In genomic region chr15:72382146-72382545, GRCh38 we compare ENCODE assay signal across 15 cellular contexts. TPM values are rescaled to one million over a fixed set of nuclear protein-coding genes. Genes with fewer than 3 reads are reported as not detected.
DNase-seq lines count a peak whose midpoint lies in the region; ATAC-seq and TF ChIP-seq lines count a peak whose summit lies in the region.
"Had no signal": no experiment of that assay in that cellular context is flagged by ENCODE, and none has a peak within 500 bp of the region (broad histone marks: within the 10 kb centered on the region; RNA-seq: fewer than 3 reads in every experiment).

No MANE protein-coding gene starts in this region.

- peak; percentile 11 for DNase-seq in DMS 273 (lab: John Stamatoyannopoulos, UW; ENCODE audit: unreplicated experiment)
- no peak for DNase-seq in DMS 273 treated with DMSO at 0.1 percent for 48 hours (lab: John Stamatoyannopoulos, UW)
- peak; percentile 56 for DNase-seq in Karpas-422
- no peak for DNase-seq in memory B cell (ENCODE audit: low spot score in 2 of 2)
- no peak for DNase-seq in stimulated activated CD4-positive, alpha-beta T cell treated with anti-CD3 and anti-CD28 coated beads, Interleukin-4, amount 100 ng/mL, for 24 hours
- no peak for DNase-seq in NCI-H2107 (lab: John Stamatoyannopoulos, UW)
- DNase-seq: 8988T; activated T-cell treated with anti-CD3 and anti-CD28 coated beads, Interleukin-2, amount 50 U/mL, for 48 hours; NCI-H2029; SHP77 treated with DMSO at 0.1 percent for 48 hours had no signal

- no peak overlapping the region for H3K9ac ChIP-seq in Karpas-422 (ENCODE audit: low read length)

- no peaks in the 10 kb centered on the region for H3K4me1 ChIP-seq in Karpas-422 (ENCODE audit: low read length)

- peaks cover 9% of the 10 kb centered on the region for H3K4me1 Mint-ChIP-seq in memory B cell
- H3K4me1 Mint-ChIP-seq: nephron had no signal

- no peak overlapping the region for H3K4me3 ChIP-seq in Karpas-422 (ENCODE audit: low read length)

- no peaks in the 10 kb centered on the region for H3K9me2 ChIP-seq in Karpas-422 (replicated peaks; ENCODE audit: insufficient read depth, low read length)

- no peaks in the 10 kb centered on the region for H3K79me2 ChIP-seq in Karpas-422 (ENCODE audit: low read length)

- H3K4me3 Mint-ChIP-seq in memory B cell: no peak overlapping the region
- H3K4me3 Mint-ChIP-seq: nephron had no signal

- peak; percentile 78 for TF ChIP-seq CTCF in VCaP (conservative IDR thresholded peaks at IDR 0.05)

- no peaks in the 10 kb centered on the region for H3K36me3 Mint-ChIP-seq in memory B cell

- no peak overlapping the region for H3K27ac Mint-ChIP-seq in memory B cell
- H3K27ac Mint-ChIP-seq: nephron had no signal

- no peak overlapping the region for H2AFZ ChIP-seq in Karpas-422 (ENCODE audit: low read length)

- H4K20me1 ChIP-seq in Karpas-422 (ENCODE audit: insufficient read depth, low read depth, low read length): no peaks in the 10 kb centered on the region

- no peaks in the 10 kb centered on the region for H3K9me3 ChIP-seq in Karpas-422 (ENCODE audit: low read length)

- ATAC-seq in memory B cell (ENCODE audit: low read depth) (peak; percentile 62), HG03196 (IDR thresholded peaks at IDR 0.05; ENCODE audit: unreplicated experiment) (no peak)

- peaks cover 10% of the 10 kb centered on the region for H3K27me3 Mint-ChIP-seq in memory B cell

- H3K4me2 ChIP-seq in Karpas-422 (ENCODE audit: low read depth, low read length, poor library complexity, severe bottlenecking): no peak overlapping the region

- no peaks in the 10 kb centered on the region for H3K36me3 ChIP-seq in Karpas-422 (ENCODE audit: insufficient read depth, low read length)

- no peaks in the 10 kb centered on the region for H3K9me3 Mint-ChIP-seq in memory B cell
- H3K9me3 Mint-ChIP-seq: nephron had no signal

- no peaks in the 10 kb centered on the region for H3K27me3 ChIP-seq in Karpas-422 (ENCODE audit: low read length)

- H3K27ac ChIP-seq in Karpas-422 (ENCODE audit: low read length) (no peak overlapping the region), VCaP (no peak overlapping the region; the same call in 1 of the 2 replicates)
- H3K27ac ChIP-seq: epithelial cell of prostate, HL-60 had no signal

RNA-seq across cellular contexts. Expression of gene HEXA, which starts 6.3 kb away (rescaled TPM):
- total RNA-seq in Karpas-422 (2014; rRNA removed; shearing (Covaris generic); ENCODE audit: low replicate concordance): 75.7 and 120 TPM in 2 replicates

RNA-seq across cellular contexts. Expression of gene TMEM202, which starts 16.0 kb away (rescaled TPM):
- total RNA-seq in Karpas-422 (2014; rRNA removed; shearing (Covaris generic); ENCODE audit: low replicate concordance): not detected in 2 replicates

Comparison
In these comparisons a context has a peak if more than half of its experiments do, and no peak if none do; other contexts are left out.
1. DNase-seq: peak in DMS 273 (single experiment) and Karpas-422 (single experiment); none in DMS 273 treated with DMSO at 0.1 percent for 48 hours (single experiment), memory B cell (0 of 2), stimulated activated CD4-positive, alpha-beta T cell treated with anti-CD3 and anti-CD28 coated beads, Interleukin-4, amount 100 ng/mL, for 24 hours (single experiment) and NCI-H2107 (single experiment).